1 cellular context compared by ENCODE assay signal in genomic region chr1:51072040-51072439, GRCh38.
TF ChIP-seq lines count a peak whose summit lies in the region.

No MANE protein-coding gene starts in this region.

TF ChIP-seq in HepG2, 621 proteins besides CTCF, POLR2A, EP300 and RAD21:
- TF ChIP-seq CEBPG (CRISPR knock-in tag; IDR thresholded peaks at IDR 0.05) (peak; percentile 36; the same call in 1 of the 2 replicates), ZNF687 (CRISPR knock-in tag; IDR thresholded peaks at IDR 0.05) (0 out of 2 replicates have a peak, but pooled peaks have one; percentile 24), CEBPB (IDR thresholded peaks at IDR 0.05; ENCODE audit: borderline replicate concordance, low read depth, low read length) (peak; percentile 70), FIP1L1 (IDR thresholded peaks at IDR 0.05; ENCODE audit: borderline replicate concordance, insufficient read depth, low read depth, low read length) (no peak), FOSL2 (CRISPR knock-in tag; IDR thresholded peaks at IDR 0.05) (no peak), CENPBD1 (CRISPR knock-in tag; IDR thresholded peaks at IDR 0.05; ENCODE audit: borderline replicate concordance, low read depth) (no peak)
